Comparison of ENCODE assay signal across 8 cellular contexts in the genomic region with DNA sequence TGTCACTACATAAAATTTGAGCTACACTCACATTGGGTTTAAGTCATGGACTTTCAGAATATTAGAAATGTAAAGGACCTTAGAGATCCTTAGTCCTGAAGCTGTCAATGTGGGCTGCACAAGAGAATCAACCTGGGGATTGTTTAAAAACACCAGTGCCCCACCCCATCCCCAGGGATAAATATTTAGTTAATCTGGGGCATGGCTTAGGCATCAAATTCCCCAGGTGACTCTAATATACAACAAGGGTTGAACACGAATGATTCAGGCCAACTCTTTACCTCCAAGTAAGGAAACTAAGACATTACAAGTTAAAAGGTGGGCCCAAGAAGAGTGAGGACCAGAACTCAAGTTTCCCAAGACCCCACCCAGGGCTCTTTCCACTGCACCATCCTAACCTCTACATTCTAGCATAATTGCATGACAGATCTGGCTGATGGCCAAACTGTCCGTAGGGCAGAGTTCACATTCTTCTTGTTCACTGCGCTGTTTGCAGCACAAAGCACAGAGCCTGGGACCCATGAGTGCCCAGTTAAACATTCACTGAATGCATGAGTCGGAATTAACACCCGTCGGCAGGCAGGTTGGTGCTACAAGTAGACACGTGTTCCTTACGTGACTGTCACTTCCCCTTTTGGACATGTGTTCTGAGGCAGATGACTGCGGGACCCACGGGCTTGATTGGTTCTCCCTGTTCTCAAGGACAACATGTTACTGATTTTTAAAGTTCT. TPM values are rescaled to one million over a fixed set of nuclear protein-coding genes. Genes with fewer than 3 reads are reported as not detected.
DNase-seq lines count a peak whose midpoint lies in the region; ATAC-seq and TF ChIP-seq lines count a peak whose summit lies in the region.

No MANE protein-coding gene starts in this region.

- TF ChIP-seq CTCF in progenitor cell of endocrine pancreas (IDR thresholded peaks at IDR 0.05; ENCODE audit: unreplicated experiment) (no peak), foreskin fibroblast (IDR thresholded peaks at IDR 0.05; ENCODE audit: low read depth, low read length) (no peak), osteoblast (IDR thresholded peaks at IDR 0.05; ENCODE audit: extremely low read depth, low read depth, low read length) (no peak)

- H3K79me2 ChIP-seq in osteoblast (ENCODE audit: insufficient read depth, low read length): no peaks in the 10 kb centered on the region

- no peak overlapping the region for H3K27ac ChIP-seq in CD4-positive, alpha-beta memory T cell (ENCODE audit: low read depth, low read length)
- no peak overlapping the region for H3K27ac ChIP-seq in osteoblast (ENCODE audit: low read depth, low read length)

- no peak overlapping the region for H3K4me3 Mint-ChIP-seq in CD4-positive, alpha-beta memory T cell
- H3K4me3 Mint-ChIP-seq in activated naive CD8-positive, alpha-beta T cell: peak overlapping the region; percentile 27
- H3K4me3 Mint-ChIP-seq in progenitor cell of endocrine pancreas (ENCODE audit: low read depth): no peak overlapping the region

- H3K9me3 Mint-ChIP-seq in CD4-positive, alpha-beta memory T cell: no peaks in the 10 kb centered on the region
- no peaks in the 10 kb centered on the region for H3K9me3 Mint-ChIP-seq in activated naive CD8-positive, alpha-beta T cell (ENCODE audit: low read depth)
- H3K9me3 Mint-ChIP-seq in progenitor cell of endocrine pancreas (ENCODE audit: low read depth): no peaks in the 10 kb centered on the region

- H3K36me3 ChIP-seq in CD4-positive, alpha-beta memory T cell (ENCODE audit: insufficient read depth, low read length): peaks cover 83% of the 10 kb centered on the region
- H3K36me3 ChIP-seq in osteoblast (ENCODE audit: insufficient read depth, low read length): no peaks in the 10 kb centered on the region

- H3K9me3 ChIP-seq in CD4-positive, alpha-beta memory T cell (ENCODE audit: control insufficient read depth in 1 of 2, low read length in 2 of 2): no peaks in the 10 kb centered on the region
- no peaks in the 10 kb centered on the region for H3K9me3 ChIP-seq in osteoblast (ENCODE audit: low read depth, low read length)

- H3K4me2 ChIP-seq in osteoblast (ENCODE audit: insufficient read depth, low read length): no peak overlapping the region

- DNase-seq in CD4-positive, alpha-beta memory T cell: no peak
- DNase-seq in progenitor cell of endocrine pancreas (ENCODE audit: low spot score, unreplicated experiment): no peak
- no peak for DNase-seq in foreskin fibroblast
- DNase-seq in NCI-H2171 treated with DMSO at 0.1 percent for 48 hours (lab: John Stamatoyannopoulos, UW): no peak
- no peak for DNase-seq in osteoblast (ENCODE audit: insufficient read length, low spot score, missing footprints)

- POLR2A ChIA-PET in CD4-positive, alpha-beta memory T cell (lab: Charles Lee; ENCODE audit: partially characterized antibody): interaction anchor here (0.8 kb wide), 1 partner anchor 24 kb away, joined by 3 read pairs; no protein-coding TSS in a partner anchor

- peaks cover 53% of the 10 kb centered on the region for H3K4me1 ChIP-seq in CD4-positive, alpha-beta memory T cell (ENCODE audit: insufficient read depth, low read length)
- peaks cover 17% of the 10 kb centered on the region for H3K4me1 ChIP-seq in osteoblast (ENCODE audit: insufficient read depth, low read length)

- H3K36me3 Mint-ChIP-seq in CD4-positive, alpha-beta memory T cell: peaks cover 67 to 83% of the 10 kb centered on the region in 2 donors
- peaks cover 18% of the 10 kb centered on the region for H3K36me3 Mint-ChIP-seq in activated naive CD8-positive, alpha-beta T cell
- peaks cover 30% of the 10 kb centered on the region for H3K36me3 Mint-ChIP-seq in progenitor cell of endocrine pancreas (ENCODE audit: insufficient read depth)

- H3K4me3 ChIP-seq in CD4-positive, alpha-beta memory T cell (ENCODE audit: low read length in 2 of 2): no peak overlapping the region
- H3K4me3 ChIP-seq in foreskin fibroblast (ENCODE audit: low read depth in 1 of 2, low read length in 2 of 2) (no peak overlapping the region), osteoblast (ENCODE audit: insufficient read depth, low read length) (no peak overlapping the region)

- H3K27me3 Mint-ChIP-seq in CD4-positive, alpha-beta memory T cell: no peaks in the 10 kb centered on the region
- no peaks in the 10 kb centered on the region for H3K27me3 Mint-ChIP-seq in activated naive CD8-positive, alpha-beta T cell
- no peaks in the 10 kb centered on the region for H3K27me3 Mint-ChIP-seq in progenitor cell of endocrine pancreas

- no peak overlapping the region for H2AFZ ChIP-seq in osteoblast (ENCODE audit: low read length)

- CTCF ChIA-PET in CD4-positive, alpha-beta memory T cell (lab: Charles Lee; ENCODE audit: partially characterized antibody): no interaction called here

- intact Hi-C loops in CD4-positive, alpha-beta memory T cell (cut with micrococcal nuclease): loop anchor here (2.0 kb wide), 1 partner anchor 16 kb away; no protein-coding TSS in a partner anchor

- H3K27me3 ChIP-seq in CD4-positive, alpha-beta memory T cell (ENCODE audit: insufficient read depth, low read length): no peaks in the 10 kb centered on the region
- H3K27me3 ChIP-seq in osteoblast (ENCODE audit: insufficient read depth, low read length): no peaks in the 10 kb centered on the region

- peaks cover 36 to 71% (median 49%) of the 10 kb centered on the region in 4 donors for H3K4me1 Mint-ChIP-seq in CD4-positive, alpha-beta memory T cell
- peaks cover 81% of the 10 kb centered on the region for H3K4me1 Mint-ChIP-seq in activated naive CD8-positive, alpha-beta T cell (ENCODE audit: low read depth)
- peaks cover 20% of the 10 kb centered on the region for H3K4me1 Mint-ChIP-seq in progenitor cell of endocrine pancreas (ENCODE audit: low read depth)

- peak; percentile 88 for ATAC-seq in GM19324 (IDR thresholded peaks at IDR 0.05; ENCODE audit: low FRiP score, unreplicated experiment)
- peak; percentile 91 for ATAC-seq in HG03159 (IDR thresholded peaks at IDR 0.05; ENCODE audit: unreplicated experiment)

- no peaks in the 10 kb centered on the region for H4K20me1 ChIP-seq in osteoblast (ENCODE audit: insufficient read depth, low read length)

- H3K27ac Mint-ChIP-seq in CD4-positive, alpha-beta memory T cell: peak overlapping the region; percentile 22 to 83 (median 71)
- peak overlapping the region; percentile 87 for H3K27ac Mint-ChIP-seq in activated naive CD8-positive, alpha-beta T cell
- H3K27ac Mint-ChIP-seq in progenitor cell of endocrine pancreas: peak overlapping the region; percentile 70

RNA-seq across cellular contexts. Expression of a gene that starts 25.2 kb away (rescaled TPM):
- 100 to 1,000 TPM; 317 to 325 TPM for total RNA-seq in CD4-positive, alpha-beta memory T cell
- polyA plus RNA-seq in CD4-positive, alpha-beta memory T cell: 100 to 1,000 TPM; 432 to 516 TPM
- total RNA-seq in progenitor cell of endocrine pancreas (85.1 and 88.5 TPM in 2 replicates), osteoblast (4.7 and 6.5 TPM in 2 replicates)

Comparison
In these comparisons a context has a peak if more than half of its experiments do, and no peak if none do; other contexts are left out.
1. RNA of a gene that starts 25.2 kb away (total RNA-seq): 317 to 325 TPM in CD4-positive, alpha-beta memory T cell and 85.1 to 88.5 TPM in progenitor cell of endocrine pancreas; 4.7 to 6.5 TPM in osteoblast; every median in the first group is over 10 times any median in the second.
2. Peak in every context shown above with its lines, with median percentiles within 50 percentile points of each other: H3K27ac Mint-ChIP-seq.